Comparison of ENCODE assay signal across 1 cellular context in the genomic region with DNA sequence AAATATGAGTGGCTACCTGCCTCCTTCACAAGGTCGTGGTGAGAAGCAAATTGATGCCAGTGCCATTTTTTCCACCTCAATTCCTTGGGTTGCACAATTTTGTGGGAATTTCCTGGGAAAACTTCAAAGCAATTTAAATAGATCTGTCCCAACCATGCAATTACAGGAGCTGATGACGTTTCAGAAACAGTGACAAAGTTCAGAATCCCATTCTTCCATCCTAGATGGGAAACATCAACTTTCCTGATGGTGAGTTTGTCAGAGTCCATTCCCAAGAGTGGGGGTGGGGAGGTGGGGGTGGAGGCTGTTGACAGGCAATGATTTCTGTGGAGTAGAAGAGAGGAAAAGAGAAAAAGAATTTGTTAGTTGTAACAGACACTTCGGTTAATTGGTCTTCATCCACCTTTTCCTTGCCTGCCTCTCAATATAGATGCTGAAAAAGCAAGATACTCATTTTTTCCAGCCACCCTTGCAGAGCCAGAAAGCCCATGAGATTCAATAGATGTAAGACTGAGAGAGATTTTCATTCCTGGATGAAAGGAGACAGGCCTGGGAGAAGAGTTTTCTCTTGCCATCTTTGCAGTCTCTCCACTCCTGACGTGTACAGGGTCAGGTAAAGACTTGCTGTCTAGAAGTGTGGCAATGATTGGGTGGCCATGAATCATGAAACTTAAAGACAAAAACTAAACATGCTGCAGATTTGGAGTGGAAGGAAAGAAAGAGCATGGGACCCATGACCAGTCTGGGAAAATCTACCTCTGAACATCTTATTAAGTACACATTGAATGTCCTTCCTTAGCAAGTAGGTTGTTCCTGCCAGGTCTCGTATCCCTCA.
TF ChIP-seq lines count a peak whose summit lies in the region.

No MANE protein-coding gene starts in this region.

TF ChIP-seq in HepG2, 621 proteins besides CTCF, POLR2A, EP300 and RAD21 (continued from another document and continues in another):
- TF ChIP-seq ZMAT5 (CRISPR knock-in tag; IDR thresholded peaks at IDR 0.05; ENCODE audit: borderline replicate concordance, low read depth) (no peak), ZSCAN30 (CRISPR knock-in tag; IDR thresholded peaks at IDR 0.05) (0 out of 2 replicates have a peak, but pooled peaks have one; percentile 48), TEAD2 (CRISPR knock-in tag; IDR thresholded peaks at IDR 0.05) (no peak), ZNF615 (CRISPR knock-in tag; IDR thresholded peaks at IDR 0.05; ENCODE audit: borderline replicate concordance) (no peak), ETV5 (CRISPR knock-in tag; IDR thresholded peaks at IDR 0.05; ENCODE audit: borderline replicate concordance) (peak; percentile 71; the same call in 1 of the 2 replicates), ZNF225 (CRISPR knock-in tag; IDR thresholded peaks at IDR 0.05) (no peak), CENPX (CRISPR knock-in tag; IDR thresholded peaks at IDR 0.05) (no peak), DNMT1 (CRISPR knock-in tag; IDR thresholded peaks at IDR 0.05) (no peak), KMT2A (CRISPR knock-in tag; IDR thresholded peaks at IDR 0.05) (no peak), SRSF9 (IDR thresholded peaks at IDR 0.05; ENCODE audit: borderline replicate concordance, insufficient read depth, low read depth, low read length, poor library complexity, severe bottlenecking) (no peak), MED13 (CRISPR knock-in tag; IDR thresholded peaks at IDR 0.05) (peak; percentile 87; the same call in 1 of the 2 replicates), ZNF512 (CRISPR knock-in tag; IDR thresholded peaks at IDR 0.05) (no peak), HOXA9 (CRISPR knock-in tag; IDR thresholded peaks at IDR 0.05; ENCODE audit: borderline replicate concordance) (no peak), KDM2A (CRISPR knock-in tag; IDR thresholded peaks at IDR 0.05; ENCODE audit: borderline replicate concordance, low read depth) (no peak), TRAFD1 (CRISPR knock-in tag; IDR thresholded peaks at IDR 0.05; ENCODE audit: borderline replicate concordance) (no peak), ZMYM4 (CRISPR knock-in tag; IDR thresholded peaks at IDR 0.05) (peak; percentile 86), ZNF598 (CRISPR knock-in tag; IDR thresholded peaks at IDR 0.05; ENCODE audit: borderline replicate concordance) (no peak), ZBTB21 (CRISPR knock-in tag; IDR thresholded peaks at IDR 0.05) (peak; percentile 90), NFE2L2 (IDR thresholded peaks at IDR 0.05; ENCODE audit: low read length) (no peak), PRMT3 (CRISPR knock-in tag; IDR thresholded peaks at IDR 0.05; ENCODE audit: borderline replicate concordance, low read depth) (no peak), SP1 (IDR thresholded peaks at IDR 0.05) (no peak), SP1 (CRISPR knock-in tag; IDR thresholded peaks at IDR 0.05) (no peak), SMARCC2 (IDR thresholded peaks at IDR 0.05) (peak; percentile 37; the same call in 1 of the 2 replicates), HDAC2 (CRISPR knock-in tag; IDR thresholded peaks at IDR 0.05) (peak; percentile 78; the same call in 1 of the 2 replicates), NPAS2 (CRISPR knock-in tag; IDR thresholded peaks at IDR 0.05; ENCODE audit: borderline replicate concordance) (no peak), PHF8 (CRISPR knock-in tag; IDR thresholded peaks at IDR 0.05) (no peak), PHF20 (CRISPR knock-in tag; IDR thresholded peaks at IDR 0.05) (no peak), BHLHE40 (IDR thresholded peaks at IDR 0.05; ENCODE audit: low read length) (no peak), ZNF567 (CRISPR knock-in tag; IDR thresholded peaks at IDR 0.05; ENCODE audit: borderline replicate concordance) (no peak), SNAPC2 (CRISPR knock-in tag; IDR thresholded peaks at IDR 0.05) (no peak), ZNF333 (CRISPR knock-in tag; IDR thresholded peaks at IDR 0.05; ENCODE audit: borderline replicate concordance) (no peak), KLF15 (CRISPR knock-in tag; IDR thresholded peaks at IDR 0.05; ENCODE audit: borderline replicate concordance) (no peak), RCOR2 (CRISPR knock-in tag; IDR thresholded peaks at IDR 0.05) (peak; percentile 76), ZNF510 (CRISPR knock-in tag; IDR thresholded peaks at IDR 0.05; ENCODE audit: low read depth) (no peak), KDM1A (CRISPR knock-in tag; IDR thresholded peaks at IDR 0.05) (0 out of 2 replicates have a peak, but pooled peaks have one; percentile 25), ZNF891 (CRISPR knock-in tag; IDR thresholded peaks at IDR 0.05) (no peak), CEBPG (CRISPR knock-in tag; IDR thresholded peaks at IDR 0.05) (peak; percentile 95), ZNF570 (CRISPR knock-in tag; IDR thresholded peaks at IDR 0.05; ENCODE audit: borderline replicate concordance) (no peak), GLI4 (CRISPR knock-in tag; IDR thresholded peaks at IDR 0.05; ENCODE audit: borderline replicate concordance) (no peak)
- TF ChIP-seq, protein P1, sequence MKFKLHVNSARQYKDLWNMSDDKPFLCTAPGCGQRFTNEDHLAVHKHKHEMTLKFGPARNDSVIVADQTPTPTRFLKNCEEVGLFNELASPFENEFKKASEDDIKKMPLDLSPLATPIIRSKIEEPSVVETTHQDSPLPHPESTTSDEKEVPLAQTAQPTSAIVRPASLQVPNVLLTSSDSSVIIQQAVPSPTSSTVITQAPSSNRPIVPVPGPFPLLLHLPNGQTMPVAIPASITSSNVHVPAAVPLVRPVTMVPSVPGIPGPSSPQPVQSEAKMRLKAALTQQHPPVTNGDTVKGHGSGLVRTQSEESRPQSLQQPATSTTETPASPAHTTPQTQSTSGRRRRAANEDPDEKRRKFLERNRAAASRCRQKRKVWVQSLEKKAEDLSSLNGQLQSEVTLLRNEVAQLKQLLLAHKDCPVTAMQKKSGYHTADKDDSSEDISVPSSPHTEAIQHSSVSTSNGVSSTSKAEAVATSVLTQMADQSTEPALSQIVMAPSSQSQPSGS (CRISPR knock-in tag; IDR thresholded peaks at IDR 0.05), result peak; percentile 83; the same call in 1 of the 2 replicates
- TF ChIP-seq, protein P2, sequence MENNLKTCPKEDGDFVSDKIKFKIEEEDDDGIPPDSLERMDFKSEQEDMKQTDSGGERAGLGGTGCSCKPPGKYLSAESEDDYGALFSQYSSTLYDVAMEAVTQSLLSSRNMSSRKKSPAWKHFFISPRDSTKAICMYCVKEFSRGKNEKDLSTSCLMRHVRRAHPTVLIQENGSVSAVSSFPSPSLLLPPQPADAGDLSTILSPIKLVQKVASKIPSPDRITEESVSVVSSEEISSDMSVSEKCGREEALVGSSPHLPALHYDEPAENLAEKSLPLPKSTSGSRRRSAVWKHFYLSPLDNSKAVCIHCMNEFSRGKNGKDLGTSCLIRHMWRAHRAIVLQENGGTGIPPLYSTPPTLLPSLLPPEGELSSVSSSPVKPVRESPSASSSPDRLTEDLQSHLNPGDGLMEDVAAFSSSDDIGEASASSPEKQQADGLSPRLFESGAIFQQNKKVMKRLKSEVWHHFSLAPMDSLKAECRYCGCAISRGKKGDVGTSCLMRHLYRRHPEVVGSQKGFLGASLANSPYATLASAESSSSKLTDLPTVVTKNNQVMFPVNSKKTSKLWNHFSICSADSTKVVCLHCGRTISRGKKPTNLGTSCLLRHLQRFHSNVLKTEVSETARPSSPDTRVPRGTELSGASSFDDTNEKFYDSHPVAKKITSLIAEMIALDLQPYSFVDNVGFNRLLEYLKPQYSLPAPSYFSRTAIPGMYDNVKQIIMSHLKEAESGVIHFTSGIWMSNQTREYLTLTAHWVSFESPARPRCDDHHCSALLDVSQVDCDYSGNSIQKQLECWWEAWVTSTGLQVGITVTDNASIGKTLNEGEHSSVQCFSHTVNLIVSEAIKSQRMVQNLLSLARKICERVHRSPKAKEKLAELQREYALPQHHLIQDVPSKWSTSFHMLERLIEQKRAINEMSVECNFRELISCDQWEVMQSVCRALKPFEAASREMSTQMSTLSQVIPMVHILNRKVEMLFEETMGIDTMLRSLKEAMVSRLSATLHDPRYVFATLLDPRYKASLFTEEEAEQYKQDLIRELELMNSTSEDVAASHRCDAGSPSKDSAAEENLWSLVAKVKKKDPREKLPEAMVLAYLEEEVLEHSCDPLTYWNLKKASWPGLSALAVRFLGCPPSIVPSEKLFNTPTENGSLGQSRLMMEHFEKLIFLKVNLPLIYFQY (CRISPR knock-in tag; IDR thresholded peaks at IDR 0.05; ENCODE audit: borderline replicate concordance), result no peak
- TF ChIP-seq, protein P3, sequence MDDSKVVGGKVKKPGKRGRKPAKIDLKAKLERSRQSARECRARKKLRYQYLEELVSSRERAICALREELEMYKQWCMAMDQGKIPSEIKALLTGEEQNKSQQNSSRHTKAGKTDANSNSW (CRISPR knock-in tag; IDR thresholded peaks at IDR 0.05; ENCODE audit: borderline replicate concordance), result no peak
- TF ChIP-seq, protein P4, sequence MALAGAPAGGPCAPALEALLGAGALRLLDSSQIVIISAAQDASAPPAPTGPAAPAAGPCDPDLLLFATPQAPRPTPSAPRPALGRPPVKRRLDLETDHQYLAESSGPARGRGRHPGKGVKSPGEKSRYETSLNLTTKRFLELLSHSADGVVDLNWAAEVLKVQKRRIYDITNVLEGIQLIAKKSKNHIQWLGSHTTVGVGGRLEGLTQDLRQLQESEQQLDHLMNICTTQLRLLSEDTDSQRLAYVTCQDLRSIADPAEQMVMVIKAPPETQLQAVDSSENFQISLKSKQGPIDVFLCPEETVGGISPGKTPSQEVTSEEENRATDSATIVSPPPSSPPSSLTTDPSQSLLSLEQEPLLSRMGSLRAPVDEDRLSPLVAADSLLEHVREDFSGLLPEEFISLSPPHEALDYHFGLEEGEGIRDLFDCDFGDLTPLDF (CRISPR knock-in tag; IDR thresholded peaks at IDR 0.05), result no peak
- TF ChIP-seq, protein P5, sequence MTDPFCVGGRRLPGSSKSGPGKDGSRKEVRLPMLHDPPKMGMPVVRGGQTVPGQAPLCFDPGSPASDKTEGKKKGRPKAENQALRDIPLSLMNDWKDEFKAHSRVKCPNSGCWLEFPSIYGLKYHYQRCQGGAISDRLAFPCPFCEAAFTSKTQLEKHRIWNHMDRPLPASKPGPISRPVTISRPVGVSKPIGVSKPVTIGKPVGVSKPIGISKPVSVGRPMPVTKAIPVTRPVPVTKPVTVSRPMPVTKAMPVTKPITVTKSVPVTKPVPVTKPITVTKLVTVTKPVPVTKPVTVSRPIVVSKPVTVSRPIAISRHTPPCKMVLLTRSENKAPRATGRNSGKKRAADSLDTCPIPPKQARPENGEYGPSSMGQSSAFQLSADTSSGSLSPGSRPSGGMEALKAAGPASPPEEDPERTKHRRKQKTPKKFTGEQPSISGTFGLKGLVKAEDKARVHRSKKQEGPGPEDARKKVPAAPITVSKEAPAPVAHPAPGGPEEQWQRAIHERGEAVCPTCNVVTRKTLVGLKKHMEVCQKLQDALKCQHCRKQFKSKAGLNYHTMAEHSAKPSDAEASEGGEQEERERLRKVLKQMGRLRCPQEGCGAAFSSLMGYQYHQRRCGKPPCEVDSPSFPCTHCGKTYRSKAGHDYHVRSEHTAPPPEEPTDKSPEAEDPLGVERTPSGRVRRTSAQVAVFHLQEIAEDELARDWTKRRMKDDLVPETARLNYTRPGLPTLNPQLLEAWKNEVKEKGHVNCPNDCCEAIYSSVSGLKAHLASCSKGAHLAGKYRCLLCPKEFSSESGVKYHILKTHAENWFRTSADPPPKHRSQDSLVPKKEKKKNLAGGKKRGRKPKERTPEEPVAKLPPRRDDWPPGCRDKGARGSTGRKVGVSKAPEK (CRISPR knock-in tag; IDR thresholded peaks at IDR 0.05; ENCODE audit: borderline replicate concordance), result no peak
- TF ChIP-seq, protein P6, sequence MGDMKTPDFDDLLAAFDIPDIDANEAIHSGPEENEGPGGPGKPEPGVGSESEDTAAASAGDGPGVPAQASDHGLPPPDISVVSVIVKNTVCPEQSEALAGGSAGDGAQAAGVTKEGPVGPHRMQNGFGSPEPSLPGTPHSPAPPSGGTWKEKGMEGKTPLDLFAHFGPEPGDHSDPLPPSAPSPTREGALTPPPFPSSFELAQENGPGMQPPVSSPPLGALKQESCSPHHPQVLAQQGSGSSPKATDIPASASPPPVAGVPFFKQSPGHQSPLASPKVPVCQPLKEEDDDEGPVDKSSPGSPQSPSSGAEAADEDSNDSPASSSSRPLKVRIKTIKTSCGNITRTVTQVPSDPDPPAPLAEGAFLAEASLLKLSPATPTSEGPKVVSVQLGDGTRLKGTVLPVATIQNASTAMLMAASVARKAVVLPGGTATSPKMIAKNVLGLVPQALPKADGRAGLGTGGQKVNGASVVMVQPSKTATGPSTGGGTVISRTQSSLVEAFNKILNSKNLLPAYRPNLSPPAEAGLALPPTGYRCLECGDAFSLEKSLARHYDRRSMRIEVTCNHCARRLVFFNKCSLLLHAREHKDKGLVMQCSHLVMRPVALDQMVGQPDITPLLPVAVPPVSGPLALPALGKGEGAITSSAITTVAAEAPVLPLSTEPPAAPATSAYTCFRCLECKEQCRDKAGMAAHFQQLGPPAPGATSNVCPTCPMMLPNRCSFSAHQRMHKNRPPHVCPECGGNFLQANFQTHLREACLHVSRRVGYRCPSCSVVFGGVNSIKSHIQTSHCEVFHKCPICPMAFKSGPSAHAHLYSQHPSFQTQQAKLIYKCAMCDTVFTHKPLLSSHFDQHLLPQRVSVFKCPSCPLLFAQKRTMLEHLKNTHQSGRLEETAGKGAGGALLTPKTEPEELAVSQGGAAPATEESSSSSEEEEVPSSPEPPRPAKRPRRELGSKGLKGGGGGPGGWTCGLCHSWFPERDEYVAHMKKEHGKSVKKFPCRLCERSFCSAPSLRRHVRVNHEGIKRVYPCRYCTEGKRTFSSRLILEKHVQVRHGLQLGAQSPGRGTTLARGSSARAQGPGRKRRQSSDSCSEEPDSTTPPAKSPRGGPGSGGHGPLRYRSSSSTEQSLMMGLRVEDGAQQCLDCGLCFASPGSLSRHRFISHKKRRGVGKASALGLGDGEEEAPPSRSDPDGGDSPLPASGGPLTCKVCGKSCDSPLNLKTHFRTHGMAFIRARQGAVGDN (CRISPR knock-in tag; IDR thresholded peaks at IDR 0.05), result no peak
